ENCODE assay signal across 11 cellular contexts in the genomic region with DNA sequence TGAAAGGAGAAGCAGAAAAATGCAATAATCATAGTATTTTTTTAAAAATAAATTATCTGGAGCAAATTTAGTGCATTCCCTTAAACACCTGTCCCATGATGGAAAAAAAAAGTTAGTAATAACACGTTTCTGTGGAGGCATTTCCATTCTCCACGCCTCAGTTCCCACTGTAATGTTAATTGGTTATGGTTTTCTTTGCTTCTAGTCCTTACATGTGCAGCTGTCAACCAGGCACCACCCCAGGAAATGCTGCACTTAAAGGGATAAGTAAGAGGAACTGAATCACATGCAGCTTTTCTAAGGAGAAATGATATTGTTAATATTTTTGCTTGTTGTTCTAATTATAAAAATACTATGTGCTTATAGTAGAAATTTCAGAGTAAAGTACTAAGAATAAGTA.
DNase-seq lines count a peak whose midpoint lies in the region; FAIRE-seq and TF ChIP-seq lines count a peak whose summit lies in the region.
"Had no signal": no experiment of that assay in that cellular context is flagged by ENCODE, and none has a peak within 500 bp of the region (broad histone marks: within the 10 kb centered on the region; RNA-seq: fewer than 3 reads in every experiment).

No MANE protein-coding gene starts in this region.

- no peak for TF ChIP-seq RAD21 in SK-N-SH (IDR thresholded peaks at IDR 0.05; ENCODE audit: low read length)

- no peaks in the 10 kb centered on the region for H3K79me2 ChIP-seq in OCI-LY7 (ENCODE audit: insufficient read depth, low read depth, low read length)
- H3K79me2 ChIP-seq in SK-N-SH (ENCODE audit: insufficient read depth): no peaks in the 10 kb centered on the region

- no peak for TF ChIP-seq EP300 in SK-N-SH (IDR thresholded peaks at IDR 0.05; ENCODE audit: borderline replicate concordance in 1 of 2, low read depth in 1 of 2, low read length in 1 of 2)

- H3K4me3 ChIP-seq in OCI-LY7 (ENCODE audit: low read depth, low read length, poor library complexity, severe bottlenecking) (no peak overlapping the region), skeletal muscle tissue (ENCODE audit: low read length in 3 of 3) (no peak overlapping the region), SK-N-SH (ENCODE audit: low read depth in 2 of 2, low read length in 1 of 2) (no peak overlapping the region)

- BruUV-seq in OCI-LY7 (replicated peaks; lab: Mats Ljungman, UMichigan): no TSS peak

- H3K27me3 ChIP-seq in skeletal muscle tissue (ENCODE audit: control insufficient read depth in 3 of 3, insufficient read depth in 3 of 3, low read length in 3 of 3) (no peaks in the 10 kb centered on the region), SK-N-SH (ENCODE audit: insufficient read depth) (no peaks in the 10 kb centered on the region)

- H3K9me3 ChIP-seq in OCI-LY7 (ENCODE audit: low read length): no peaks in the 10 kb centered on the region
- H3K9me3 ChIP-seq in skeletal muscle tissue (ENCODE audit: control insufficient read depth in 3 of 3, low read length in 3 of 3): no peaks in the 10 kb centered on the region
- H3K9me3 ChIP-seq in SK-N-SH: no peaks in the 10 kb centered on the region

- intact Hi-C loops in OCI-LY7 (cut with micrococcal nuclease; ENCODE audit: unreplicated experiment): no loop called here

- no peak overlapping the region for H3K9ac ChIP-seq in skeletal muscle tissue (ENCODE audit: low read depth in 1 of 3, low read length in 3 of 3)
- H3K9ac ChIP-seq in SK-N-SH: no peak overlapping the region

- no peaks in the 10 kb centered on the region for H3K9me2 ChIP-seq in OCI-LY7 (ENCODE audit: insufficient read depth, low read length)
- H3K9me2 ChIP-seq in SK-N-SH: no peaks in the 10 kb centered on the region

- DNase-seq in DMS79 treated with DMSO at 0.1 percent for 48 hours (lab: John Stamatoyannopoulos, UW) (peak; percentile 64), OCI-LY7 (ENCODE audit: low spot score) (peak; percentile 66), fibroblast of gingiva (ENCODE audit: low read depth) (peak; percentile 36), amniotic stem cell (lab: John Stamatoyannopoulos, UW) (no peak), RPMI8226 (no peak), GM19239 (ENCODE audit: insufficient read length, low spot score) (no peak), SK-N-SH (no peak)
- DNase-seq: activated CD8-positive, alpha-beta memory T cell treated with anti-CD3 and anti-CD28 coated beads for 24 hours; DMS153 had no signal

- POLR2A ChIA-PET in OCI-LY7 (lab: Charles Lee) (interaction anchor here (1.0 to 1.1 kb wide), 2 partner anchors 35 to 44 kb away, joined by 3 to 4 read pairs; no protein-coding TSS in a partner anchor), SK-N-SH (lab: Yijun Ruan, JAX) (no interaction called here)

- WGBS in SK-N-SH (ENCODE audit: low lambda C conversion rate): 52% methylated on average over 2 of the region's 2 CpGs

- no peaks in the 10 kb centered on the region for H4K20me1 ChIP-seq in OCI-LY7 (ENCODE audit: insufficient read depth, low read length)
- H4K20me1 ChIP-seq in SK-N-SH (ENCODE audit: insufficient read depth): no peaks in the 10 kb centered on the region

- peaks cover 7% of the 10 kb centered on the region for H3F3A ChIP-seq in SK-N-SH (replicated peaks; ENCODE audit: insufficient read depth)

- H3K4me1 ChIP-seq in OCI-LY7 (ENCODE audit: insufficient read depth, low read length, poor library complexity, severe bottlenecking) (peaks cover 31% of the 10 kb centered on the region), skeletal muscle tissue (ENCODE audit: control insufficient read depth in 3 of 3, insufficient read depth in 3 of 3, low read length in 3 of 3) (peaks cover 61 to 78% (median 63%) of the 10 kb centered on the region in 3 donors), SK-N-SH (ENCODE audit: control insufficient read depth in 1 of 2, insufficient read depth in 2 of 2, low read depth in 1 of 2, low read length in 1 of 2) (peaks cover 17 to 41% of the 10 kb centered on the region in 2 experiments; a peak in 2 of 4 replicates)

- H2AFZ ChIP-seq in OCI-LY7 (ENCODE audit: low read length): peak overlapping the region; percentile 31; the same call in 1 of the 2 replicates
- H2AFZ ChIP-seq in SK-N-SH (ENCODE audit: low read depth): no peak overlapping the region

- peak overlapping the region; percentile 44 for H3K4me2 ChIP-seq in OCI-LY7 (ENCODE audit: low read length)
- no peak overlapping the region for H3K4me2 ChIP-seq in SK-N-SH

- CTCF ChIA-PET in OCI-LY7 (lab: Charles Lee; ENCODE audit: unreplicated experiment) (interaction anchor here (0.6 kb wide), 1 partner anchor 28 kb away, joined by 3 read pairs; no protein-coding TSS in a partner anchor), SK-N-SH (lab: Yijun Ruan, JAX) (no interaction called here)

- no peak for FAIRE-seq in GM19239 (lab: Jason Lieb, UNC)
- FAIRE-seq: frontal cortex had no signal

- H3K27ac ChIP-seq in OCI-LY7 (ENCODE audit: low read depth, low read length, poor library complexity, severe bottlenecking) (no peak overlapping the region), skeletal muscle tissue (ENCODE audit: low read depth, low read length) (peak overlapping the region; percentile 96), SK-N-SH (ENCODE audit: low read depth in 2 of 2, low read length in 1 of 2) (no peak overlapping the region)

- no peaks in the 10 kb centered on the region for H3K36me3 ChIP-seq in OCI-LY7 (ENCODE audit: insufficient read depth, low read length)
- no peaks in the 10 kb centered on the region for H3K36me3 ChIP-seq in skeletal muscle tissue (ENCODE audit: control insufficient read depth in 3 of 3, insufficient read depth in 3 of 3, low read length in 3 of 3)
- no peaks in the 10 kb centered on the region for H3K36me3 ChIP-seq in SK-N-SH (replicated peaks in 1 of 2; ENCODE audit: control insufficient read depth in 1 of 2, insufficient read depth in 2 of 2, low read length in 1 of 2)

- TF ChIP-seq CTCF in OCI-LY7 (conservative IDR thresholded peaks at IDR 0.05; ENCODE audit: low read length): no peak
- no peak for TF ChIP-seq CTCF in SK-N-SH (IDR thresholded peaks at IDR 0.05)

TF ChIP-seq in SK-N-SH, 30 proteins besides CTCF, POLR2A, EP300 and RAD21:
- TF ChIP-seq FOSL2 (IDR thresholded peaks at IDR 0.05; ENCODE audit: borderline replicate concordance, low read depth) (no peak), RCOR1 (IDR thresholded peaks at IDR 0.05; ENCODE audit: low read length) (no peak), NRF1 (IDR thresholded peaks at IDR 0.05; ENCODE audit: low read depth, low read length) (no peak), ELF1 (IDR thresholded peaks at IDR 0.05) (no peak), REST (IDR thresholded peaks at IDR 0.05; ENCODE audit: low read depth, low read length) (no peak), GATA2 (CRISPR knock-in tag; IDR thresholded peaks at IDR 0.05) (no peak)
TF ChIP-seq in SK-N-SH: peak in this region for 0.

Comparison
In these comparisons a context has a peak if more than half of its experiments do, and no peak if none do; other contexts are left out.
1. DNase-seq: peak in DMS79 treated with DMSO at 0.1 percent for 48 hours (single experiment), OCI-LY7 (single experiment) and fibroblast of gingiva (single experiment); none in amniotic stem cell (single experiment), RPMI8226 (single experiment), GM19239 (single experiment) and SK-N-SH (single experiment).